Comparison of ENCODE assay signal across 8 cellular contexts in genomic region chr2:126270587-126270986, GRCh38.
"Had no signal": no experiment of that assay in that cellular context is flagged by ENCODE, and none has a peak within 500 bp of the region (broad histone marks: within the 10 kb centered on the region; RNA-seq: fewer than 3 reads in every experiment).

No MANE protein-coding gene starts in this region.

- DNase-seq: GDM1, GF-D8 had no signal

- H3K4me3 ChIP-seq: GM12878 had no signal

- ATAC-seq: GM12878 had no signal

- FAIRE-seq: G401.6, GM12878, GM12891, GM12892, GM18507, GM19239 had no signal
